In genomic region chr10:103238506-103239252, GRCh38 we compare ENCODE assay signal across 1 cellular context.
TF ChIP-seq lines count a peak whose summit lies in the region.

No MANE protein-coding gene starts in this region.

TF ChIP-seq in HepG2, 621 proteins besides CTCF, POLR2A, EP300 and RAD21 (continued from another document and continues in another):
- TF ChIP-seq PRDM15 (CRISPR knock-in tag; IDR thresholded peaks at IDR 0.05) = no peak
- no peak for TF ChIP-seq ZNF512 (CRISPR knock-in tag; IDR thresholded peaks at IDR 0.05)
- TF ChIP-seq CHD2 (IDR thresholded peaks at IDR 0.05; ENCODE audit: low read depth, low read length) = no peak
- TF ChIP-seq ZBTB7A (CRISPR knock-in tag; IDR thresholded peaks at IDR 0.05) = no peak
- no peak for TF ChIP-seq ZNF362 (CRISPR knock-in tag; IDR thresholded peaks at IDR 0.05; ENCODE audit: borderline replicate concordance)
- no peak for TF ChIP-seq SPEN (CRISPR knock-in tag; IDR thresholded peaks at IDR 0.05; ENCODE audit: low read depth)
- no peak for TF ChIP-seq EED (CRISPR knock-in tag; IDR thresholded peaks at IDR 0.05)
- TF ChIP-seq THYN1 (CRISPR knock-in tag; IDR thresholded peaks at IDR 0.05; ENCODE audit: borderline replicate concordance, low read depth) = no peak
- no peak for TF ChIP-seq POLR2G (IDR thresholded peaks at IDR 0.05; ENCODE audit: low read depth, low read length)
- no peak for TF ChIP-seq ZMYM2 (CRISPR knock-in tag; IDR thresholded peaks at IDR 0.05)
- TF ChIP-seq HNF1B (CRISPR knock-in tag; IDR thresholded peaks at IDR 0.05) = no peak
- TF ChIP-seq GATA4 (IDR thresholded peaks at IDR 0.05; ENCODE audit: borderline replicate concordance, low read depth) = no peak
- TF ChIP-seq CBX1 (IDR thresholded peaks at IDR 0.05; ENCODE audit: low read depth) = no peak
- TF ChIP-seq RNF2 (conservative IDR thresholded peaks at IDR 0.05; ENCODE audit: low read depth) = no peak
- no peak for TF ChIP-seq FIP1L1 (IDR thresholded peaks at IDR 0.05; ENCODE audit: borderline replicate concordance, insufficient read depth, low read depth, low read length)
- peak; percentile 48; the same call in 1 of the 2 replicates for TF ChIP-seq MED1 (CRISPR knock-in tag; IDR thresholded peaks at IDR 0.05)
- TF ChIP-seq TIGD3 (CRISPR knock-in tag; IDR thresholded peaks at IDR 0.05; ENCODE audit: borderline replicate concordance) = no peak
- TF ChIP-seq ZC3H13 (CRISPR knock-in tag; IDR thresholded peaks at IDR 0.05) = no peak
- TF ChIP-seq NFKBIZ (CRISPR knock-in tag; IDR thresholded peaks at IDR 0.05) = no peak
- no peak for TF ChIP-seq ZNF746 (CRISPR knock-in tag; IDR thresholded peaks at IDR 0.05)
- no peak for TF ChIP-seq ZSCAN29 (CRISPR knock-in tag; conservative IDR thresholded peaks at IDR 0.05)
- TF ChIP-seq SNAPC4 (CRISPR knock-in tag; IDR thresholded peaks at IDR 0.05) = no peak
- no peak for TF ChIP-seq ZNF563 (CRISPR knock-in tag; IDR thresholded peaks at IDR 0.05)
- peak; percentile 40; the same call in 1 of the 2 replicates for TF ChIP-seq ETV5 (CRISPR knock-in tag; IDR thresholded peaks at IDR 0.05; ENCODE audit: borderline replicate concordance)
- peak; percentile 49; the same call in 1 of the 2 replicates for TF ChIP-seq ZNF770 (CRISPR knock-in tag; IDR thresholded peaks at IDR 0.05)
- 0 out of 2 replicates have a peak, but pooled peaks have one; percentile 21 for TF ChIP-seq MIER2 (CRISPR knock-in tag; IDR thresholded peaks at IDR 0.05)
- TF ChIP-seq ESRRA (CRISPR knock-in tag; IDR thresholded peaks at IDR 0.05; ENCODE audit: low read depth) = 0 out of 2 replicates have a peak, but pooled peaks have one; percentile 26
- TF ChIP-seq ZSCAN21 (CRISPR knock-in tag; IDR thresholded peaks at IDR 0.05; ENCODE audit: borderline replicate concordance) = no peak
- no peak for TF ChIP-seq MAFK (conservative IDR thresholded peaks at IDR 0.05 in 1 of 2, IDR thresholded peaks at IDR 0.05 in 1 of 2; ENCODE audit: low read length in 2 of 2)
- TF ChIP-seq ZNF766 (CRISPR knock-in tag; IDR thresholded peaks at IDR 0.05; ENCODE audit: borderline replicate concordance) = no peak
- no peak for TF ChIP-seq ZUFSP (CRISPR knock-in tag; IDR thresholded peaks at IDR 0.05; ENCODE audit: borderline replicate concordance)
- no peak for TF ChIP-seq ZBTB1 (CRISPR knock-in tag; IDR thresholded peaks at IDR 0.05; ENCODE audit: borderline replicate concordance)
- peak; percentile 74 for TF ChIP-seq SALL1 (CRISPR knock-in tag; IDR thresholded peaks at IDR 0.05)
- TF ChIP-seq KAT7 (CRISPR knock-in tag; IDR thresholded peaks at IDR 0.05; ENCODE audit: borderline replicate concordance) = no peak
- no peak for TF ChIP-seq ZNF34 (CRISPR knock-in tag; IDR thresholded peaks at IDR 0.05; ENCODE audit: borderline replicate concordance)
- no peak for TF ChIP-seq ZNF747 (CRISPR knock-in tag; IDR thresholded peaks at IDR 0.05; ENCODE audit: borderline replicate concordance)
- TF ChIP-seq ZNF547 (CRISPR knock-in tag; IDR thresholded peaks at IDR 0.05) = no peak
- peak; percentile 12; the same call in 1 of the 2 replicates for TF ChIP-seq SOX5 (CRISPR knock-in tag; IDR thresholded peaks at IDR 0.05; ENCODE audit: borderline replicate concordance)
- TF ChIP-seq NONO (IDR thresholded peaks at IDR 0.05) = no peak
- no peak for TF ChIP-seq NONO (CRISPR knock-in tag; conservative IDR thresholded peaks at IDR 0.05)
- TF ChIP-seq PHB2 (IDR thresholded peaks at IDR 0.05; ENCODE audit: partially characterized antibody) = no peak
- TF ChIP-seq ZNF124 (CRISPR knock-in tag; IDR thresholded peaks at IDR 0.05) = no peak
- no peak for TF ChIP-seq MAFG (CRISPR knock-in tag; IDR thresholded peaks at IDR 0.05)
- no peak for TF ChIP-seq TOE1 (CRISPR knock-in tag; IDR thresholded peaks at IDR 0.05)
- no peak for TF ChIP-seq CENPX (CRISPR knock-in tag; IDR thresholded peaks at IDR 0.05)
- no peak for TF ChIP-seq HNRNPUL1 (IDR thresholded peaks at IDR 0.05; ENCODE audit: low read depth, low read length)
- TF ChIP-seq AGO2 (optimal IDR thresholded peaks at IDR 0.05; ENCODE audit: low read depth, low read length) = no peak
- no peak for TF ChIP-seq LCORL (IDR thresholded peaks at IDR 0.05)
- peak; percentile 59; the same call in 1 of the 2 replicates for TF ChIP-seq LCORL (CRISPR knock-in tag; IDR thresholded peaks at IDR 0.05)
- no peak for TF ChIP-seq ZNF580 (CRISPR knock-in tag; IDR thresholded peaks at IDR 0.05; ENCODE audit: borderline replicate concordance, low read depth)
- TF ChIP-seq ZNF607 (CRISPR knock-in tag; IDR thresholded peaks at IDR 0.05; ENCODE audit: borderline replicate concordance) = no peak
- TF ChIP-seq CEBPG (CRISPR knock-in tag; IDR thresholded peaks at IDR 0.05) = peak; percentile 12; the same call in 1 of the 2 replicates
